11 cellular contexts compared by ENCODE assay signal in genomic region chr10:794382-794956, GRCh38.
DNase-seq lines count a peak whose midpoint lies in the region; ATAC-seq and TF ChIP-seq lines count a peak whose summit lies in the region.
"Had no signal": no experiment of that assay in that cellular context is flagged by ENCODE, and none has a peak within 500 bp of the region (broad histone marks: within the 10 kb centered on the region; RNA-seq: fewer than 3 reads in every experiment).

No MANE protein-coding gene starts in this region.

- H3K36me3 Mint-ChIP-seq in CD4-positive, alpha-beta memory T cell, result peaks cover 4 to 21% of the 10 kb centered on the region in 2 donors

- no peak overlapping the region for H3K4me3 Mint-ChIP-seq in CD4-positive, alpha-beta memory T cell
- H3K4me3 Mint-ChIP-seq: activated CD4-positive, alpha-beta T cell treated with anti-CD3 and anti-CD28 coated beads for 36 hours had no signal

- intact Hi-C loops in Right ventricle myocardium superior (cut with DNase I), result loop anchor here (10.0 kb wide), 1 partner anchor 210 kb away; no protein-coding TSS in a partner anchor
- intact Hi-C loops in cardiac septum (cut with DNase I), result no loop called here
- intact Hi-C loops in heart right ventricle (cut with DNase I), result loop anchor here in 1 of 10 donors (5.0 kb wide), 1 partner anchor 282 kb away; no protein-coding TSS in a partner anchor
- intact Hi-C loops in CD4-positive, alpha-beta memory T cell (cut with micrococcal nuclease), result no loop called here

- H3K9me3 ChIP-seq in heart right ventricle, result peaks cover 0 to 17% (median 0%) of the 10 kb centered on the region in 11 donors
- peaks cover 0 to 4% of the 10 kb centered on the region in 2 donors for H3K9me3 ChIP-seq in CD4-positive, alpha-beta memory T cell (ENCODE audit: control insufficient read depth in 1 of 2, low read length in 2 of 2)

- H3K4me1 Mint-ChIP-seq in CD4-positive, alpha-beta memory T cell, result peaks cover 0 to 2% (median 0%) of the 10 kb centered on the region in 4 donors
- H3K4me1 Mint-ChIP-seq: activated CD4-positive, alpha-beta T cell treated with anti-CD3 and anti-CD28 coated beads for 36 hours had no signal

- no peaks in the 10 kb centered on the region for H3K27me3 ChIP-seq in heart right ventricle
- no peaks in the 10 kb centered on the region for H3K27me3 ChIP-seq in CD4-positive, alpha-beta memory T cell (ENCODE audit: insufficient read depth, low read length)

- CTCF ChIA-PET in CD4-positive, alpha-beta memory T cell (lab: Charles Lee; ENCODE audit: partially characterized antibody), result no interaction called here

- peaks cover 0 to 6% (median 3%) of the 10 kb centered on the region in 9 donors for H3K4me1 ChIP-seq in heart right ventricle
- no peaks in the 10 kb centered on the region for H3K4me1 ChIP-seq in CD4-positive, alpha-beta memory T cell (ENCODE audit: insufficient read depth, low read length)

- in situ Hi-C loops in SK-MEL-5 (cut with HindIII; ENCODE audit: low pct_unique_long_range_greater_than_20kb, low sequenced_read_pairs), result no loop called here

- no peaks in the 10 kb centered on the region for H3K36me3 ChIP-seq in heart right ventricle
- no peaks in the 10 kb centered on the region for H3K36me3 ChIP-seq in CD4-positive, alpha-beta memory T cell (ENCODE audit: insufficient read depth, low read length)

- DNase-seq in Right ventricle myocardium superior, result no peak
- DNase-seq in cardiac septum (ENCODE audit: low spot score), result no peak
- DNase-seq in SK-MEL-5 (ENCODE audit: low read depth, low spot score), result peak; percentile 66
- DNase-seq in heart right ventricle, result no peak
- DNase-seq in activated naive CD4-positive, alpha-beta T cell treated with anti-CD3 and anti-CD28 coated beads, Interleukin-2, amount 50 U/mL, for 16 hours, result no peak
- DNase-seq in CD4-positive, alpha-beta memory T cell, result no peak
- DNase-seq: activated CD4-positive, alpha-beta T cell treated with anti-CD3 and anti-CD28 coated beads for 36 hours; DMS153; stimulated activated CD8-positive, alpha-beta memory T cell treated with anti-CD3 and anti-CD28 coated beads, Interleukin-4, amount 100 ng/mL, for 48 hours had no signal

- no peaks in the 10 kb centered on the region for H3K27me3 Mint-ChIP-seq in CD4-positive, alpha-beta memory T cell
- H3K27me3 Mint-ChIP-seq: activated CD4-positive, alpha-beta T cell treated with anti-CD3 and anti-CD28 coated beads for 36 hours had no signal

- POLR2A ChIA-PET in CD4-positive, alpha-beta memory T cell (lab: Charles Lee; ENCODE audit: partially characterized antibody), result no interaction called here

- peaks cover 0 to 43% (median 35%) of the 10 kb centered on the region in 8 donors for H3K9me3 Mint-ChIP-seq in CD4-positive, alpha-beta memory T cell

- ATAC-seq in Right ventricle myocardium superior (ENCODE audit: poor library complexity) (peak; percentile 70), heart right ventricle (peak in 6 of 8 donors; percentile 41 to 90 (median 50)), GM18870 (IDR thresholded peaks at IDR 0.05; ENCODE audit: unreplicated experiment) (no peak), GM19395 (IDR thresholded peaks at IDR 0.05; ENCODE audit: unreplicated experiment) (no peak)
- ATAC-seq: activated CD4-positive, alpha-beta T cell treated with anti-CD3 and anti-CD28 coated beads for 36 hours had no signal

- H3K4me3 ChIP-seq in heart right ventricle, result no peak overlapping the region
- H3K4me3 ChIP-seq in CD4-positive, alpha-beta memory T cell (ENCODE audit: low read length in 2 of 2), result no peak overlapping the region

- H3K27ac Mint-ChIP-seq in CD4-positive, alpha-beta memory T cell, result no peak overlapping the region
- H3K27ac Mint-ChIP-seq: activated CD4-positive, alpha-beta T cell treated with anti-CD3 and anti-CD28 coated beads for 36 hours had no signal

- TF ChIP-seq CTCF in heart right ventricle (IDR thresholded peaks at IDR 0.05), result peak in 8 of 9 donors; percentile 7 to 45 (median 31)

- 86% methylated on average over 7 of the region's 7 CpGs for WGBS in heart right ventricle, 2 donors

- no peak overlapping the region for H3K27ac ChIP-seq in heart right ventricle
- H3K27ac ChIP-seq in CD4-positive, alpha-beta memory T cell (ENCODE audit: low read depth, low read length), result no peak overlapping the region

Comparison
In these comparisons a context has a peak if more than half of its experiments do, and no peak if none do; other contexts are left out.
1. ATAC-seq: peak in Right ventricle myocardium superior (single experiment) and heart right ventricle (6 of 8); none in GM18870 (single experiment) and GM19395 (single experiment).